In genomic region chr7:80335473-80336232, GRCh38 we compare ENCODE assay signal across 1 cellular context.
TF ChIP-seq lines count a peak whose summit lies in the region.

No MANE protein-coding gene starts in this region.

TF ChIP-seq in HepG2, 621 proteins besides CTCF, POLR2A, EP300 and RAD21 (continued from another document):
- TF ChIP-seq BATF2 (CRISPR knock-in tag; IDR thresholded peaks at IDR 0.05) (no peak), ZSCAN22 (CRISPR knock-in tag; IDR thresholded peaks at IDR 0.05) (no peak), ZNF367 (CRISPR knock-in tag; IDR thresholded peaks at IDR 0.05; ENCODE audit: borderline replicate concordance) (no peak), RBAK (CRISPR knock-in tag; IDR thresholded peaks at IDR 0.05) (no peak)
TF ChIP-seq in HepG2: peak in this region for 0.
